Comparison of ENCODE assay signal across 20 cellular contexts in the genomic region with DNA sequence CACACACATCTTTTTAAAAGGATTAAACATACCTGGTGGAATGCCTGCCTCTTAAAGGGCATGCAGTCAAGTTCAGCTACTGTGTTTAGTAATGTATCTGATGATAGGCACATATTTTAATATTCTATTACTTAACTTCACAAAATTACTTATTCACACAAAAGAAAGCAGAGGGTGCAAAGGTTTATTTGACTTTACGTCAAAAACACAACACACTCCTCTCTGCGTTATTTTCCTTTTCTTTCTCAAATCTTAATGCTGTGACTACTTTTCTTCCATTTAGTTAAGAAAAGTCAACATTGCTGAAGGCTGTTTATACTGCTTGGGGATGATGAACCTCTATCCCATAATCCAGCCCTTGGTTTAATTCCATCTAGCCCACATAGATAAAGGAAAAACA.
A peak's percentile ranks its signal among the peaks of the same experiment; 100 is the strongest.
DNase-seq lines count a peak whose midpoint lies in the region; TF ChIP-seq lines count a peak whose summit lies in the region.
"Had no signal": no experiment of that assay in that cellular context is flagged by ENCODE, and none has a peak within 500 bp of the region (broad histone marks: within the 10 kb centered on the region; RNA-seq: fewer than 3 reads in every experiment).

No MANE protein-coding gene starts in this region.

- H3K9me2 ChIP-seq in hepatocyte (replicated peaks; ENCODE audit: insufficient read depth) = no peaks in the 10 kb centered on the region

- peaks cover 34% of the 10 kb centered on the region for H3K4me1 Mint-ChIP-seq in osteocyte (ENCODE audit: unreplicated experiment)
- H3K4me1 Mint-ChIP-seq: B cell had no signal

- no peak overlapping the region for H3K4me3 Mint-ChIP-seq in osteocyte (ENCODE audit: unreplicated experiment)
- H3K4me3 Mint-ChIP-seq: B cell; CD4-positive, alpha-beta T cell; CD8-positive, alpha-beta T cell had no signal

- H3K36me3 ChIP-seq in hepatocyte (replicated peaks; ENCODE audit: insufficient read depth, low read depth) = no peaks in the 10 kb centered on the region
- H3K36me3 ChIP-seq: BLaER1 treated with 17β-estradiol and CSF1 and Interleukin-3, amounts not matched to agents 10 nM and 100 nM had no signal

- no peaks in the 10 kb centered on the region for H3K9me3 Mint-ChIP-seq in osteocyte (ENCODE audit: unreplicated experiment)
- H3K9me3 Mint-ChIP-seq: CD4-positive, alpha-beta T cell; CD8-positive, alpha-beta T cell had no signal

- no peak for TF ChIP-seq CTCF in hepatocyte (IDR thresholded peaks at IDR 0.05; ENCODE audit: poor library complexity)
- TF ChIP-seq CTCF in osteocyte (IDR thresholded peaks at IDR 0.05) = no peak

- no peak overlapping the region for H2AFZ ChIP-seq in hepatocyte

- peak overlapping the region; percentile 59 for H3K27ac Mint-ChIP-seq in osteocyte (ENCODE audit: unreplicated experiment)
- H3K27ac Mint-ChIP-seq: B cell; CD4-positive, alpha-beta T cell; CD8-positive, alpha-beta T cell had no signal

- no peaks in the 10 kb centered on the region for H4K20me1 ChIP-seq in hepatocyte (ENCODE audit: insufficient read depth, poor library complexity, severe bottlenecking)
- H4K20me1 ChIP-seq: BLaER1 treated with 17β-estradiol and CSF1 and Interleukin-3, amounts not matched to agents 10 nM and 100 nM had no signal

- H3K27me3 Mint-ChIP-seq in osteocyte (ENCODE audit: unreplicated experiment) = no peaks in the 10 kb centered on the region
- H3K27me3 Mint-ChIP-seq: B cell; CD4-positive, alpha-beta T cell had no signal

- no peaks in the 10 kb centered on the region for H3K9me3 ChIP-seq in hepatocyte (ENCODE audit: low read depth)
- H3K9me3 ChIP-seq: BLaER1 treated with 17β-estradiol and CSF1 and Interleukin-3, amounts not matched to agents 10 nM and 100 nM; Caco-2 had no signal

- peaks cover 2% of the 10 kb centered on the region for H3K36me3 Mint-ChIP-seq in osteocyte (ENCODE audit: unreplicated experiment)
- H3K36me3 Mint-ChIP-seq: CD8-positive, alpha-beta T cell had no signal

- no peaks in the 10 kb centered on the region for H3K4me1 ChIP-seq in hepatocyte (ENCODE audit: insufficient read depth)
- H3K4me1 ChIP-seq: Caco-2 had no signal

- peak overlapping the region; percentile 18 for H3K27ac ChIP-seq in hepatocyte
- H3K27ac ChIP-seq: BLaER1 treated with 17β-estradiol and CSF1 and Interleukin-3, amounts not matched to agents 10 nM and 100 nM; C4-2B had no signal

- H3K27me3 ChIP-seq in hepatocyte = no peaks in the 10 kb centered on the region
- H3K27me3 ChIP-seq: BLaER1 treated with 17β-estradiol and CSF1 and Interleukin-3, amounts not matched to agents 10 nM and 100 nM had no signal

- no peaks in the 10 kb centered on the region for H3K79me2 ChIP-seq in hepatocyte

- H3K4me2 ChIP-seq in hepatocyte = peak overlapping the region; percentile 5
- H3K4me2 ChIP-seq: BLaER1 treated with 17β-estradiol and CSF1 and Interleukin-3, amounts not matched to agents 10 nM and 100 nM had no signal

- 45% methylated on average over 2 of the region's 2 CpGs for WGBS in hepatocyte (ENCODE audit: low lambda C conversion rate, missing lambda C conversion rate)

- DNase-seq in hepatocyte (ENCODE audit: low spot score) = no peak
- no peak for DNase-seq in osteocyte (ENCODE audit: extremely low spot score, unreplicated experiment)
- DNase-seq in iPS-NIHi7 (ENCODE audit: extremely low spot score) = no peak
- no peak for DNase-seq in OCI-M1 (lab: John Stamatoyannopoulos, UW)
- DNase-seq in DMS153 (lab: John Stamatoyannopoulos, UW) = no peak
- DNase-seq: 8988T; AML-193; Caco-2; Calu3; CD4-positive, alpha-beta T cell; CD8-positive, alpha-beta T cell; DMS53; DMS79; DND-41; EL; GDM1 had no signal

- H3K4me3 ChIP-seq in hepatocyte = no peak overlapping the region
- H3K4me3 ChIP-seq: BLaER1 treated with 17β-estradiol and CSF1 and Interleukin-3, amounts not matched to agents 10 nM and 100 nM; GM12878 had no signal
